ENCODE assay signal across 8 cellular contexts in the genomic region with DNA sequence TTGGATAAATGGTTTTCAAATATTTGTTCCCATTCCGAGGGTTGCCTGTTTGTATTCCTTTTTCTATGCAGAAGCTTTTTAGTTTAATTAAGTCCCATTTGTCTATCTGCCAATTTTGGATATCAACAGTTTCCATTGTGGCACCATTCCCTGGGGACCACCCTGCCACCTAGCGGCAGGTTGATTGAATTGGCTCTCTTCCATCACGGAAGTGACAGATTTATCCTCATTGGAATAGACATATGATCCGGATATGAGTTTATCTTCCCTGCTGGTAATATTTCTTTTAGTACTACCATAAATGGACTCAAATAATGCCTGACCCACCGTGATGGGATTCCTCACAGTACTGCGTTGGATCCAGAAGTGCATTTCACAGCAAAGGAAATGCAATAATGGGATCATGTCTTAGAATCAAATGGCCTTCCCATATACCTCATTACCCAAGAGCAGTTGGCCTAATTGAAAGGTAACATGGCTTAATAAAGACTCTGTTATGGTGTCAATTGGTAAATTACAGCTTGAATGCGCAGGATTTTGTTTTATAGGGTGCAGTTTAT.
A peak's percentile ranks its signal among the peaks of the same experiment; 100 is the strongest.
DNase-seq lines count a peak whose midpoint lies in the region; ATAC-seq, FAIRE-seq and TF ChIP-seq lines count a peak whose summit lies in the region.

No MANE protein-coding gene starts in this region.

- no peak overlapping the region for H3K4me3 ChIP-seq in GM06990 (replicated peaks; ENCODE audit: low read depth, low read length)
- no peak overlapping the region for H3K4me3 ChIP-seq in epithelial cell of proximal tubule (ENCODE audit: low read depth, low read length)

- TF ChIP-seq CTCF in GM06990 (IDR thresholded peaks at IDR 0.05; ENCODE audit: insufficient read depth, low read length, poor library complexity, severe bottlenecking) (peak; percentile 72), epithelial cell of proximal tubule (conservative IDR thresholded peaks at IDR 0.05; ENCODE audit: low read depth, low read length) (peak; percentile 91)

- no peak for DNase-seq in GM06990 (ENCODE audit: extremely low read depth, insufficient read length)
- peak; percentile 39 for DNase-seq in NOMO-1 treated with DMSO at 0.1 percent for 48 hours (lab: John Stamatoyannopoulos, UW; ENCODE audit: unreplicated experiment)
- DNase-seq in epithelial cell of proximal tubule (ENCODE audit: low read depth) = peak; percentile 13
- DNase-seq in putamen (ENCODE audit: low spot score) = peak; percentile 7
- no peak for DNase-seq in GM19240 (ENCODE audit: insufficient read length, low spot score)
- DNase-seq in HTR-8/SVneo (ENCODE audit: insufficient read length, low spot score) = no peak

- FAIRE-seq in HTR-8/SVneo (lab: Jason Lieb, UNC) = no peak

- H3K36me3 ChIP-seq in GM06990 (ENCODE audit: control insufficient read depth, insufficient read depth, low read length) = no peaks in the 10 kb centered on the region

- no peaks in the 10 kb centered on the region for H3K27me3 ChIP-seq in GM06990 (replicated peaks; ENCODE audit: control insufficient read depth, insufficient read depth, low read length)

- peak; percentile 62 for ATAC-seq in HG03342 (IDR thresholded peaks at IDR 0.05; ENCODE audit: unreplicated experiment)
- no peak for ATAC-seq in HG02973 (IDR thresholded peaks at IDR 0.05; ENCODE audit: unreplicated experiment)

Comparison
In these comparisons a context has a peak if more than half of its experiments do, and no peak if none do; other contexts are left out.
1. DNase-seq: peak in NOMO-1 treated with DMSO at 0.1 percent for 48 hours (single experiment), epithelial cell of proximal tubule (single experiment) and putamen (single experiment); none in GM06990 (single experiment), GM19240 (single experiment) and HTR-8/SVneo (single experiment).